Comparison of ENCODE assay signal across 20 cellular contexts in genomic region chr1:183038333-183038876, GRCh38. TPM values are rescaled to one million over a fixed set of nuclear protein-coding genes. Genes with fewer than 3 reads are reported as not detected.
A peak's percentile ranks its signal among the peaks of the same experiment; 100 is the strongest.
DNase-seq lines count a peak whose midpoint lies in the region; ATAC-seq, FAIRE-seq and TF ChIP-seq lines count a peak whose summit lies in the region.
"Had no signal": no experiment of that assay in that cellular context is flagged by ENCODE, and none has a peak within 500 bp of the region (broad histone marks: within the 10 kb centered on the region; RNA-seq: fewer than 3 reads in every experiment).

No MANE protein-coding gene starts in this region.

- H3K4me1 Mint-ChIP-seq in astrocyte (ENCODE audit: low read depth, unreplicated experiment) (peaks cover 55% of the 10 kb centered on the region), mesothelial cell of epicardium (peaks cover 58% of the 10 kb centered on the region), Calu3 (ENCODE audit: low read depth, unreplicated experiment) (peaks cover 84% of the 10 kb centered on the region)
- H3K4me1 Mint-ChIP-seq in activated CD8-positive, alpha-beta T cell treated with anti-CD3 and anti-CD28 coated beads, Interleukin-2, amount 10 ng/mL, durations not matched to agents 7 days and 5 days (ENCODE audit: low read depth) = peaks cover 6% of the 10 kb centered on the region

- H3K27me3 ChIP-seq in GM23248 (replicated peaks; ENCODE audit: insufficient read depth) = no peaks in the 10 kb centered on the region
- no peaks in the 10 kb centered on the region for H3K27me3 ChIP-seq in astrocyte (ENCODE audit: insufficient read depth, low read length)
- no peaks in the 10 kb centered on the region for H3K27me3 ChIP-seq in skeletal muscle tissue (ENCODE audit: control insufficient read depth in 3 of 3, insufficient read depth in 3 of 3, low read length in 3 of 3)
- no peaks in the 10 kb centered on the region for H3K27me3 ChIP-seq in SJCRH30

- H3K27ac ChIP-seq in GM23248 (peak overlapping the region; percentile 88), astrocyte (ENCODE audit: low read depth, low read length) (peak overlapping the region; percentile 93), skeletal muscle tissue (ENCODE audit: low read depth, low read length) (peak overlapping the region; percentile 9), SJCRH30 (no peak overlapping the region)
- H3K27ac ChIP-seq: A549, PC-9 had no signal

- H2AFZ ChIP-seq in GM23248 (no peak overlapping the region), astrocyte (ENCODE audit: low read depth, low read length) (no peak overlapping the region)
- H2AFZ ChIP-seq: PC-9 had no signal

- H3K9me3 ChIP-seq in GM23248 (ENCODE audit: low read depth) (no peaks in the 10 kb centered on the region), astrocyte (ENCODE audit: insufficient read depth, low read depth, low read length) (no peaks in the 10 kb centered on the region), skeletal muscle tissue (ENCODE audit: control insufficient read depth in 3 of 3, low read length in 3 of 3) (no peaks in the 10 kb centered on the region), SJCRH30 (replicated peaks) (no peaks in the 10 kb centered on the region)
- H3K9me3 ChIP-seq: A549, Caco-2 had no signal

- ATAC-seq in activated CD8-positive, alpha-beta T cell treated with anti-CD3 and anti-CD28 coated beads, Interleukin-2, amount 10 ng/mL, durations not matched to agents 7 days and 5 days = no peak
- ATAC-seq: A549 had no signal

- peaks cover 2% of the 10 kb centered on the region for H3K36me3 Mint-ChIP-seq in astrocyte (ENCODE audit: low read depth, unreplicated experiment)
- H3K36me3 Mint-ChIP-seq in mesothelial cell of epicardium = peaks cover 6% of the 10 kb centered on the region
- peaks cover 79% of the 10 kb centered on the region for H3K36me3 Mint-ChIP-seq in Calu3 (ENCODE audit: insufficient read depth, unreplicated experiment)
- no peaks in the 10 kb centered on the region for H3K36me3 Mint-ChIP-seq in activated CD8-positive, alpha-beta T cell treated with anti-CD3 and anti-CD28 coated beads, Interleukin-2, amount 10 ng/mL, durations not matched to agents 7 days and 5 days (ENCODE audit: low read depth)

- H3K79me2 ChIP-seq in GM23248 (ENCODE audit: insufficient read depth) = peaks cover 100% of the 10 kb centered on the region
- peaks cover 96% of the 10 kb centered on the region for H3K79me2 ChIP-seq in astrocyte (ENCODE audit: insufficient read depth, low read length)

- POLR2A ChIA-PET in activated CD8-positive, alpha-beta T cell treated with anti-CD3 and anti-CD28 coated beads, Interleukin-2, amount 10 ng/mL, durations not matched to agents 7 days and 5 days (lab: Charles Lee) = no interaction called here

- H3K4me1 ChIP-seq in GM23248 (ENCODE audit: insufficient read depth) (peaks cover 48% of the 10 kb centered on the region), astrocyte (ENCODE audit: insufficient read depth, low read length) (peaks cover 44% of the 10 kb centered on the region), skeletal muscle tissue (ENCODE audit: control insufficient read depth in 3 of 3, insufficient read depth in 3 of 3, low read length in 3 of 3) (peaks cover 18 to 37% (median 29%) of the 10 kb centered on the region in 3 donors), SJCRH30 (peaks cover 14% of the 10 kb centered on the region)

- H3K9me3 Mint-ChIP-seq in astrocyte (ENCODE audit: unreplicated experiment) = no peaks in the 10 kb centered on the region
- no peaks in the 10 kb centered on the region for H3K9me3 Mint-ChIP-seq in mesothelial cell of epicardium
- no peaks in the 10 kb centered on the region for H3K9me3 Mint-ChIP-seq in Calu3 (ENCODE audit: low read depth, unreplicated experiment)
- no peaks in the 10 kb centered on the region for H3K9me3 Mint-ChIP-seq in activated CD8-positive, alpha-beta T cell treated with anti-CD3 and anti-CD28 coated beads, Interleukin-2, amount 10 ng/mL, durations not matched to agents 7 days and 5 days (ENCODE audit: insufficient read depth)

- H4K20me1 ChIP-seq in GM23248 (ENCODE audit: insufficient read depth) (peaks cover under 1% of the 10 kb centered on the region; the same call in 1 of the 2 replicates), astrocyte (ENCODE audit: insufficient read depth, low read length) (peaks cover 17% of the 10 kb centered on the region)

- in situ Hi-C loops in GM23248 (cut with MboI) = no loop called here

- WGBS in GM23248 (ENCODE audit: low coverage in 1 of 2, low lambda C conversion rate in 2 of 2, missing lambda C conversion rate in 2 of 2), 2 experiments = 15 to 27% methylated on average over 4 of the region's 4 CpGs

- H3K9ac ChIP-seq in GM23248 (peak overlapping the region; percentile 14; the same call in 1 of the 2 replicates), astrocyte (ENCODE audit: low read length) (no peak overlapping the region), skeletal muscle tissue (ENCODE audit: low read depth in 1 of 3, low read length in 3 of 3) (no peak overlapping the region)

- H3K27ac Mint-ChIP-seq in astrocyte (ENCODE audit: unreplicated experiment) = peak overlapping the region; percentile 71
- peak overlapping the region; percentile 37 for H3K27ac Mint-ChIP-seq in mesothelial cell of epicardium
- no peak overlapping the region for H3K27ac Mint-ChIP-seq in Calu3 (ENCODE audit: unreplicated experiment)
- no peak overlapping the region for H3K27ac Mint-ChIP-seq in activated CD8-positive, alpha-beta T cell treated with anti-CD3 and anti-CD28 coated beads, Interleukin-2, amount 10 ng/mL, durations not matched to agents 7 days and 5 days

- no peak for TF ChIP-seq CTCF in astrocyte (IDR thresholded peaks at IDR 0.05; ENCODE audit: insufficient read depth, low read depth, low read length)
- no peak for TF ChIP-seq CTCF in mesothelial cell of epicardium (IDR thresholded peaks at IDR 0.05; ENCODE audit: unreplicated experiment)
- no peak for TF ChIP-seq CTCF in Calu3 (IDR thresholded peaks at IDR 0.05; ENCODE audit: unreplicated experiment)

- BruUV-seq in Calu3 (replicated peaks; lab: Mats Ljungman, UMichigan) = no TSS peak

- CTCF ChIA-PET in Calu3 (lab: Charles Lee) = no interaction called here
- CTCF ChIA-PET in activated CD8-positive, alpha-beta T cell treated with anti-CD3 and anti-CD28 coated beads, Interleukin-2, amount 10 ng/mL, durations not matched to agents 7 days and 5 days (lab: Charles Lee) = interaction anchor here (0.7 kb wide), 1 partner anchor 246 kb away, joined by 3 read pairs; no protein-coding TSS in a partner anchor

- peaks cover 79% of the 10 kb centered on the region for H3F3A ChIP-seq in GM23248 (ENCODE audit: insufficient read depth)

- no peaks in the 10 kb centered on the region for H3K27me3 Mint-ChIP-seq in astrocyte (ENCODE audit: low read depth, unreplicated experiment)
- H3K27me3 Mint-ChIP-seq in mesothelial cell of epicardium (ENCODE audit: low read depth) = no peaks in the 10 kb centered on the region
- H3K27me3 Mint-ChIP-seq in Calu3 (ENCODE audit: unreplicated experiment) = no peaks in the 10 kb centered on the region
- H3K27me3 Mint-ChIP-seq in activated CD8-positive, alpha-beta T cell treated with anti-CD3 and anti-CD28 coated beads, Interleukin-2, amount 10 ng/mL, durations not matched to agents 7 days and 5 days (ENCODE audit: low read depth) = peaks cover 66% of the 10 kb centered on the region

- H3K36me3 ChIP-seq in GM23248 (ENCODE audit: low read depth) = peaks cover 12% of the 10 kb centered on the region; the same call in 1 of the 2 replicates
- H3K36me3 ChIP-seq in astrocyte (ENCODE audit: insufficient read depth, low read length) = peaks cover 4% of the 10 kb centered on the region
- no peaks in the 10 kb centered on the region for H3K36me3 ChIP-seq in skeletal muscle tissue (ENCODE audit: control insufficient read depth in 3 of 3, insufficient read depth in 3 of 3, low read length in 3 of 3)
- peaks cover 5% of the 10 kb centered on the region; the same call in 1 of the 2 replicates for H3K36me3 ChIP-seq in SJCRH30

- DNase-seq in GM23248 (no peak), astrocyte (ENCODE audit: low read depth) (no peak), mesothelial cell of epicardium (ENCODE audit: low spot score in 2 of 2, unreplicated experiment in 2 of 2) (no peak), SJCRH30 (no peak), Calu3 (no peak)
- no peak for DNase-seq in activated T-cell treated with anti-CD3 and anti-CD28 coated beads, Interleukin-2, amount 50 U/mL, for 1 hour
- DNase-seq in activated CD8-positive, alpha-beta T cell treated with anti-CD3 and anti-CD28 coated beads, Interleukin-2, amount 10 ng/mL, durations not matched to agents 7 days and 5 days = no peak
- DNase-seq: Caco-2, DMS53, H7, KG1, NCI-H1048, NCI-H1436 treated with DMSO at 0.1 percent for 48 hours, NCI-H2029 treated with DMSO at 0.1 percent for 48 hours, NCI-H2171 treated with DMSO at 0.1 percent for 48 hours, NCI-H446 treated with DMSO at 0.1 percent for 48 hours, NCI-H748 treated with DMSO at 0.1 percent for 48 hours, PC-9 had no signal

- no peak for FAIRE-seq in astrocyte (lab: Jason Lieb, UNC)
- FAIRE-seq: A549 had no signal

- no peaks in the 10 kb centered on the region for H3K9me2 ChIP-seq in GM23248 (ENCODE audit: insufficient read depth)

- no peak overlapping the region for H3K4me3 ChIP-seq in GM23248
- H3K4me3 ChIP-seq in astrocyte (ENCODE audit: insufficient read depth, low read depth, low read length) = no peak overlapping the region
- no peak overlapping the region for H3K4me3 ChIP-seq in skeletal muscle tissue (ENCODE audit: low read length in 3 of 3)
- H3K4me3 ChIP-seq in SJCRH30 = no peak overlapping the region
- H3K4me3 ChIP-seq: A549, PC-9 had no signal

- no peak overlapping the region for H3K4me3 Mint-ChIP-seq in astrocyte (ENCODE audit: unreplicated experiment)
- H3K4me3 Mint-ChIP-seq in mesothelial cell of epicardium = no peak overlapping the region
- no peak overlapping the region for H3K4me3 Mint-ChIP-seq in Calu3 (ENCODE audit: low read depth, unreplicated experiment)
- H3K4me3 Mint-ChIP-seq in activated CD8-positive, alpha-beta T cell treated with anti-CD3 and anti-CD28 coated beads, Interleukin-2, amount 10 ng/mL, durations not matched to agents 7 days and 5 days = no peak overlapping the region

- intact Hi-C loops in Calu3 (cut with micrococcal nuclease; ENCODE audit: unreplicated experiment) = no loop called here

- H3K4me2 ChIP-seq in GM23248 (ENCODE audit: unreplicated experiment) (peak overlapping the region; percentile 10), astrocyte (ENCODE audit: low read length) (no peak overlapping the region)
- H3K4me2 ChIP-seq: A549, PC-9 had no signal

RNA-seq across cellular contexts. Expression of gene LAMC1, which starts 15.2 kb away (rescaled TPM):
- 686 and 727 TPM in 2 replicates for total RNA-seq in GM23248 (2014; rRNA removed; shearing (Covaris generic))
- polyA plus RNA-seq in GM23248 (2016; fragmentation: Nextera tagmentation; extraction: Ambion mirVana) = 176 and 185 TPM in 2 replicates
- 270 and 284 TPM in 2 replicates for total RNA-seq in astrocyte
- 164 to 170 TPM (median 168 TPM) in 3 replicates for total RNA-seq in mesothelial cell of epicardium
- 289 TPM for total RNA-seq in skeletal muscle tissue
- total RNA-seq in SJCRH30 (2014; rRNA removed; shearing (Covaris generic)) = 122 and 123 TPM in 2 replicates
- 368 and 579 TPM in 2 replicates for total RNA-seq in Calu3 (2022)
- total RNA-seq in activated CD8-positive, alpha-beta T cell treated with anti-CD3 and anti-CD28 coated beads, Interleukin-2, amount 10 ng/mL, durations not matched to agents 7 days and 5 days = not detected

Comparison
In these comparisons a context has a peak if more than half of its experiments do, and no peak if none do; other contexts are left out.
1. H3K27ac Mint-ChIP-seq: peak in astrocyte (single experiment) and mesothelial cell of epicardium (single experiment); none in Calu3 (single experiment) and activated CD8-positive, alpha-beta T cell treated with anti-CD3 and anti-CD28 coated beads, Interleukin-2, amount 10 ng/mL, durations not matched to agents 7 days and 5 days (single experiment).
2. RNA of gene LAMC1, which starts 15.2 kb away (total RNA-seq): 686 to 727 TPM in GM23248, 368 to 579 TPM in Calu3, 289 TPM in skeletal muscle tissue (single experiment), 270 to 284 TPM in astrocyte, 164 to 170 TPM in mesothelial cell of epicardium and 122 to 123 TPM in SJCRH30; not detected in activated CD8-positive, alpha-beta T cell treated with anti-CD3 and anti-CD28 coated beads, Interleukin-2, amount 10 ng/mL, durations not matched to agents 7 days and 5 days; every median in the first group is over 100 times any median in the second.